Comparison of ENCODE assay signal across 8 cellular contexts in genomic region chr9:94166237-94167054, GRCh38.
DNase-seq lines count a peak whose midpoint lies in the region; ATAC-seq and TF ChIP-seq lines count a peak whose summit lies in the region.

No MANE protein-coding gene starts in this region.

- H3K4me2 ChIP-seq in H9 (ENCODE audit: insufficient read depth, insufficient read length, low read length): peak overlapping the region; percentile 91
- H3K4me2 ChIP-seq in neural cell (ENCODE audit: low read length): no peak overlapping the region

- H4K20me1 ChIP-seq in H9 (ENCODE audit: control insufficient read depth, insufficient read depth, insufficient read length) (no peaks in the 10 kb centered on the region), neural cell (ENCODE audit: insufficient read depth) (peaks cover 3% of the 10 kb centered on the region)

- no peaks in the 10 kb centered on the region for H3K4me1 ChIP-seq in H9 (ENCODE audit: insufficient read depth, low read length)

- H2BK12ac ChIP-seq in H9 (ENCODE audit: insufficient read length, low read depth, low read length): no peak overlapping the region

- H3K79me1 ChIP-seq in H9 (ENCODE audit: insufficient read depth, low read depth, low read length, poor library complexity, severe bottlenecking): no peaks in the 10 kb centered on the region

- H4K5ac ChIP-seq in H9 (ENCODE audit: insufficient read length, low read depth, low read length): no peak overlapping the region

- peaks cover 7 to 11% (median 9%) of the 10 kb centered on the region in 3 experiments; a peak in 5 of 7 replicates for H3K36me3 Mint-ChIP-seq in H9 (ENCODE audit: insufficient read depth in 1 of 3, low read depth in 3 of 3)

- ATAC-seq in stimulated activated naive CD8-positive, alpha-beta T cell treated with anti-CD3 and anti-CD28 coated beads, Interleukin-15, amount 100 ng/mL, for 72 hours: peak; percentile 70

- H2BK15ac ChIP-seq in H9 (ENCODE audit: low read depth, low read length): no peak overlapping the region

- H3K4me3 Mint-ChIP-seq in H9: peak overlapping the region; percentile 94
- peak overlapping the region; percentile 90 to 92 for H3K4me3 Mint-ChIP-seq in stimulated activated naive CD8-positive, alpha-beta T cell treated with anti-CD3 and anti-CD28 coated beads, Interleukin-15, amount 100 ng/mL, for 72 hours

- TF ChIP-seq CTCF in H9 (conservative IDR thresholded peaks at IDR 0.05) (peak; percentile 18; the same call in 1 of the 3 replicates), fibroblast of villous mesenchyme (IDR thresholded peaks at IDR 0.05; ENCODE audit: insufficient read depth, low read depth, low read length) (no peak), neural cell (IDR thresholded peaks at IDR 0.05; ENCODE audit: poor library complexity, severe bottlenecking) (peak; percentile 73)

- in situ Hi-C loops in G401 (cut with HindIII; ENCODE audit: low sequenced_read_pairs): no loop called here

- no peaks in the 10 kb centered on the region for H3K27me3 Mint-ChIP-seq in H9 (ENCODE audit: low read depth)
- no peaks in the 10 kb centered on the region for H3K27me3 Mint-ChIP-seq in stimulated activated naive CD8-positive, alpha-beta T cell treated with anti-CD3 and anti-CD28 coated beads, Interleukin-15, amount 100 ng/mL, for 72 hours

- H3K27me3 ChIP-seq in H9 (ENCODE audit: insufficient read depth, low read length) (no peaks in the 10 kb centered on the region), neural cell (ENCODE audit: insufficient read depth, low read depth, low read length) (no peaks in the 10 kb centered on the region)

- H3K9me3 Mint-ChIP-seq in H9: no peaks in the 10 kb centered on the region
- no peaks in the 10 kb centered on the region for H3K9me3 Mint-ChIP-seq in stimulated activated naive CD8-positive, alpha-beta T cell treated with anti-CD3 and anti-CD28 coated beads, Interleukin-15, amount 100 ng/mL, for 72 hours

- H2BK20ac ChIP-seq in H9 (ENCODE audit: low read depth, low read length, poor library complexity, severe bottlenecking): no peak overlapping the region

- H3K79me2 ChIP-seq in H9 (ENCODE audit: insufficient read depth, low read length) (peaks cover 36% of the 10 kb centered on the region; the same call in 1 of the 2 replicates), neural cell (replicated peaks; ENCODE audit: insufficient read depth, low read length) (peaks cover 45% of the 10 kb centered on the region)

- no peak overlapping the region for H2AK5ac ChIP-seq in H9 (ENCODE audit: insufficient read length, low read length)

- WGBS in H9 (ENCODE audit: extremely low coverage, insufficient read length, low lambda C conversion rate): no CpG with 5 or more reads among the region's 100 CpGs

- H4K8ac ChIP-seq in H9 (replicated peaks; ENCODE audit: insufficient read length, low read depth, low read length): no peak overlapping the region

- H3K18ac ChIP-seq in H9 (ENCODE audit: insufficient read length, low read depth, low read length): peak overlapping the region; percentile 99

- TF ChIP-seq EP300 in neural cell (conservative IDR thresholded peaks at IDR 0.05; ENCODE audit: poor library complexity, severe bottlenecking): peak; percentile 74

- H3K23me2 ChIP-seq in H9 (ENCODE audit: insufficient read length, low read depth, low read length, poor library complexity, severe bottlenecking): no peaks in the 10 kb centered on the region

- peak overlapping the region; percentile 99 for H3K14ac ChIP-seq in H9 (ENCODE audit: insufficient read depth, low read length)

- no peak overlapping the region for H3T11ph ChIP-seq in H9 (ENCODE audit: low read length)

- H3F3A ChIP-seq in neural cell (ENCODE audit: insufficient read depth, low read length, poor library complexity, severe bottlenecking): no peaks in the 10 kb centered on the region

- H3K4ac ChIP-seq in H9 (ENCODE audit: low read depth, low read length): no peak overlapping the region; the same call in 1 of the 2 replicates

- peak overlapping the region; percentile 90 for H3K4me3 ChIP-seq in fibroblast of villous mesenchyme (ENCODE audit: low read depth, low read length)
- H3K4me3 ChIP-seq in neural cell (ENCODE audit: low read length): peak overlapping the region; percentile 95

- peaks cover 27 to 37% of the 10 kb centered on the region in 2 experiments for H3K4me1 Mint-ChIP-seq in H9
- peaks cover 46% of the 10 kb centered on the region for H3K4me1 Mint-ChIP-seq in stimulated activated naive CD8-positive, alpha-beta T cell treated with anti-CD3 and anti-CD28 coated beads, Interleukin-15, amount 100 ng/mL, for 72 hours

- TF ChIP-seq POLR2A in Raji (IDR thresholded peaks at IDR 0.05; ENCODE audit: insufficient read depth, low read depth, low read length): peak; percentile 58

- H3K9me3 ChIP-seq in H9 (ENCODE audit: control insufficient read depth, low read depth, low read length) (no peaks in the 10 kb centered on the region), neural cell (ENCODE audit: low read length) (no peaks in the 10 kb centered on the region)

- H3K9ac ChIP-seq in H9 (ENCODE audit: extremely low read depth, insufficient read length, low read length) (peak overlapping the region; percentile 98), neural cell (ENCODE audit: low read length) (peak overlapping the region; percentile 95)

- DNase-seq in G401 (ENCODE audit: low spot score): peak; percentile 99
- peak; percentile 99 for DNase-seq in H9
- DNase-seq in M059J (ENCODE audit: low read depth): peak; percentile 99
- peak; percentile 80 for DNase-seq in activated gamma-delta T cell (lab: John Stamatoyannopoulos, UW)
- DNase-seq in fibroblast of villous mesenchyme (ENCODE audit: low read depth): peak; percentile 100
- peak; percentile 90 to 95 for DNase-seq in stimulated activated naive CD8-positive, alpha-beta T cell treated with anti-CD3 and anti-CD28 coated beads, Interleukin-15, amount 100 ng/mL, for 72 hours

- H3K23ac ChIP-seq in H9 (ENCODE audit: insufficient read length, low read depth, low read length): no peak overlapping the region

- peak overlapping the region; percentile 86 for H2BK5ac ChIP-seq in H9 (ENCODE audit: insufficient read length, low read length)

- H3K9me2 ChIP-seq in neural cell (ENCODE audit: insufficient read depth, low read length): no peaks in the 10 kb centered on the region

- no peaks in the 10 kb centered on the region for H3K36me3 ChIP-seq in neural cell (ENCODE audit: insufficient read depth, low read length)

- peak overlapping the region; percentile 98 to 99 (median 98) for H3K27ac Mint-ChIP-seq in H9
- peak overlapping the region; percentile 90 to 95 for H3K27ac Mint-ChIP-seq in stimulated activated naive CD8-positive, alpha-beta T cell treated with anti-CD3 and anti-CD28 coated beads, Interleukin-15, amount 100 ng/mL, for 72 hours

- TF ChIP-seq RAD21 in neural cell (conservative IDR thresholded peaks at IDR 0.05): peak; percentile 32

- peak overlapping the region; percentile 75 for H2BK120ac ChIP-seq in H9 (ENCODE audit: low read depth, low read length, poor library complexity, severe bottlenecking)

- H3K27ac ChIP-seq in H9 (ENCODE audit: insufficient read length, low read depth, low read length) (peak overlapping the region; percentile 91), neural cell (ENCODE audit: low read length) (peak overlapping the region; percentile 84)

- no peak overlapping the region for H3K56ac ChIP-seq in H9 (ENCODE audit: insufficient read length, low read depth, low read length)

- H2AFZ ChIP-seq in H9 (ENCODE audit: low read length): no peak overlapping the region
- peak overlapping the region; percentile 63 for H2AFZ ChIP-seq in neural cell (ENCODE audit: low read depth, low read length)

- H4K91ac ChIP-seq in H9 (ENCODE audit: insufficient read length, low read depth, low read length): no peak overlapping the region

TF ChIP-seq in neural cell, 6 proteins besides CTCF, POLR2A, EP300 and RAD21:
- TF ChIP-seq, protein P1, sequence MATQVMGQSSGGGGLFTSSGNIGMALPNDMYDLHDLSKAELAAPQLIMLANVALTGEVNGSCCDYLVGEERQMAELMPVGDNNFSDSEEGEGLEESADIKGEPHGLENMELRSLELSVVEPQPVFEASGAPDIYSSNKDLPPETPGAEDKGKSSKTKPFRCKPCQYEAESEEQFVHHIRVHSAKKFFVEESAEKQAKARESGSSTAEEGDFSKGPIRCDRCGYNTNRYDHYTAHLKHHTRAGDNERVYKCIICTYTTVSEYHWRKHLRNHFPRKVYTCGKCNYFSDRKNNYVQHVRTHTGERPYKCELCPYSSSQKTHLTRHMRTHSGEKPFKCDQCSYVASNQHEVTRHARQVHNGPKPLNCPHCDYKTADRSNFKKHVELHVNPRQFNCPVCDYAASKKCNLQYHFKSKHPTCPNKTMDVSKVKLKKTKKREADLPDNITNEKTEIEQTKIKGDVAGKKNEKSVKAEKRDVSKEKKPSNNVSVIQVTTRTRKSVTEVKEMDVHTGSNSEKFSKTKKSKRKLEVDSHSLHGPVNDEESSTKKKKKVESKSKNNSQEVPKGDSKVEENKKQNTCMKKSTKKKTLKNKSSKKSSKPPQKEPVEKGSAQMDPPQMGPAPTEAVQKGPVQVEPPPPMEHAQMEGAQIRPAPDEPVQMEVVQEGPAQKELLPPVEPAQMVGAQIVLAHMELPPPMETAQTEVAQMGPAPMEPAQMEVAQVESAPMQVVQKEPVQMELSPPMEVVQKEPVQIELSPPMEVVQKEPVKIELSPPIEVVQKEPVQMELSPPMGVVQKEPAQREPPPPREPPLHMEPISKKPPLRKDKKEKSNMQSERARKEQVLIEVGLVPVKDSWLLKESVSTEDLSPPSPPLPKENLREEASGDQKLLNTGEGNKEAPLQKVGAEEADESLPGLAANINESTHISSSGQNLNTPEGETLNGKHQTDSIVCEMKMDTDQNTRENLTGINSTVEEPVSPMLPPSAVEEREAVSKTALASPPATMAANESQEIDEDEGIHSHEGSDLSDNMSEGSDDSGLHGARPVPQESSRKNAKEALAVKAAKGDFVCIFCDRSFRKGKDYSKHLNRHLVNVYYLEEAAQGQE (IDR thresholded peaks at IDR 0.05; ENCODE audit: borderline replicate concordance): peak; percentile 57
- peak; percentile 48 for TF ChIP-seq TAF1 (IDR thresholded peaks at IDR 0.05; ENCODE audit: low read depth)
- peak; percentile 63 for TF ChIP-seq MXI1 (conservative IDR thresholded peaks at IDR 0.05; ENCODE audit: poor library complexity, severe bottlenecking)
- TF ChIP-seq SMC3 (conservative IDR thresholded peaks at IDR 0.05; ENCODE audit: poor library complexity): peak; percentile 23
- TF ChIP-seq POLR2AphosphoS5 (IDR thresholded peaks at IDR 0.05): peak; percentile 91
- TF ChIP-seq EZH2 (IDR thresholded peaks at IDR 0.05; ENCODE audit: borderline replicate concordance, insufficient read depth, low read length, poor library complexity, severe bottlenecking): no peak

Comparison
In these comparisons a context has a peak if more than half of its experiments do, and no peak if none do; other contexts are left out.
1. Peak in every context shown above with its lines: DNase-seq, ATAC-seq, H3K4me3 ChIP-seq and H3K27ac ChIP-seq.